ENCODE assay signal across 14 cellular contexts in genomic region chr9:126611188-126611587, GRCh38. TPM values are rescaled to one million over a fixed set of nuclear protein-coding genes. Genes with fewer than 3 reads are reported as not detected.
A peak's percentile ranks its signal among the peaks of the same experiment; 100 is the strongest.
DNase-seq lines count a peak whose midpoint lies in the region; ATAC-seq, FAIRE-seq and TF ChIP-seq lines count a peak whose summit lies in the region.
"Had no signal": no experiment of that assay in that cellular context is flagged by ENCODE, and none has a peak within 500 bp of the region (broad histone marks: within the 10 kb centered on the region; RNA-seq: fewer than 3 reads in every experiment).

No MANE protein-coding gene starts in this region.

- peaks cover 17% of the 10 kb centered on the region for H3K4me1 Mint-ChIP-seq in MCF 10A (ENCODE audit: insufficient read depth, unreplicated experiment)

- POLR2A ChIA-PET in MCF 10A (lab: Yijun Ruan, JAX): interaction anchor here (0.7 to 3.0 kb wide), 2 partner anchors 56 to 93 kb away, joined by 3 to 14 read pairs; no protein-coding TSS in a partner anchor
- POLR2A ChIA-PET in GM12878 (lab: Charles Lee): no interaction called here

- no peak overlapping the region for H3K9ac ChIP-seq in GM12878 (ENCODE audit: control insufficient read depth, insufficient read depth, low read length)
- H3K9ac ChIP-seq: BLaER1, GM23248 had no signal

- CTCF ChIA-PET in MCF 10A (lab: Yijun Ruan, JAX) (interaction anchor here (0.6 to 1.6 kb wide), 7 partner anchors 8 to 171 kb away, joined by 3 to 6 read pairs (median 3); no protein-coding TSS in a partner anchor), GM12878 (lab: Yijun Ruan, JAX) (no interaction called here)

- peaks cover 14% of the 10 kb centered on the region for H3K27me3 Mint-ChIP-seq in MCF 10A (ENCODE audit: insufficient read depth, unreplicated experiment)

- TF ChIP-seq CTCF in breast epithelium (IDR thresholded peaks at IDR 0.05) (no peak), MCF 10A (IDR thresholded peaks at IDR 0.05; ENCODE audit: unreplicated experiment) (no peak), GM12878 (IDR thresholded peaks at IDR 0.05 in 2 of 3, conservative IDR thresholded peaks at IDR 0.05 in 1 of 3; ENCODE audit: control insufficient read depth in 2 of 3, extremely low read depth in 1 of 3, insufficient read depth in 1 of 3, low read depth in 3 of 3, low read length in 3 of 3) (no peak), lower lobe of right lung (IDR thresholded peaks at IDR 0.05) (no peak), thoracic aorta (IDR thresholded peaks at IDR 0.05) (no peak)

- H2AFZ ChIP-seq in GM12878 (ENCODE audit: control insufficient read depth, low read depth, low read length): no peak overlapping the region

- no peaks in the 10 kb centered on the region for H3K9me3 ChIP-seq in breast epithelium
- H3K9me3 ChIP-seq in GM12878 (replicated peaks; ENCODE audit: control insufficient read depth, insufficient read depth, low read length): no peaks in the 10 kb centered on the region
- no peaks in the 10 kb centered on the region for H3K9me3 ChIP-seq in lower lobe of right lung
- H3K9me3 ChIP-seq in thoracic aorta: no peaks in the 10 kb centered on the region
- H3K9me3 ChIP-seq: BLaER1, esophagus squamous epithelium, thyroid gland had no signal

- no peaks in the 10 kb centered on the region for H3K36me3 ChIP-seq in breast epithelium
- H3K36me3 ChIP-seq in GM12878 (ENCODE audit: control insufficient read depth in 2 of 2, insufficient read depth in 2 of 2, low read length in 1 of 2): no peaks in the 10 kb centered on the region
- H3K36me3 ChIP-seq in lower lobe of right lung: no peaks in the 10 kb centered on the region
- H3K36me3 ChIP-seq in thoracic aorta: no peaks in the 10 kb centered on the region
- H3K36me3 ChIP-seq: BLaER1, esophagus squamous epithelium, thyroid gland had no signal

- H3K4me3 ChIP-seq in breast epithelium (peak overlapping the region in 2 of 3 donors; percentile 66 to 84), GM12878 (no peak overlapping the region), lower lobe of right lung (no peak overlapping the region), thoracic aorta (peak overlapping the region; percentile 4)
- H3K4me3 ChIP-seq: BLaER1, GM23248 had no signal

- DNase-seq in breast epithelium (ENCODE audit: low spot score in 2 of 2) (no peak), MCF 10A (ENCODE audit: unreplicated experiment) (no peak), GM12878 (ENCODE audit: low read depth, low spot score) (no peak), lower lobe of right lung (no peak), thoracic aorta (ENCODE audit: low spot score) (no peak), COR-L47 (lab: John Stamatoyannopoulos, UW) (no peak)
- DNase-seq: esophagus squamous epithelium had no signal

- BruUV-seq in MCF 10A (replicated peaks; lab: Mats Ljungman, UMichigan) (no TSS peak), GM12878 (replicated peaks; lab: Mats Ljungman, UMichigan) (no TSS peak)

- H3K27me3 ChIP-seq in breast epithelium (peaks cover 4 to 22% of the 10 kb centered on the region in 2 donors), GM12878 (replicated peaks in 1 of 2; ENCODE audit: control insufficient read depth in 2 of 2, insufficient read depth in 2 of 2, low read length in 1 of 2) (peaks cover 16 to 21% of the 10 kb centered on the region in 2 experiments), lower lobe of right lung (ENCODE audit: low read depth) (peaks cover 81% of the 10 kb centered on the region), thoracic aorta (replicated peaks; ENCODE audit: insufficient read depth) (peaks cover 10% of the 10 kb centered on the region)
- H3K27me3 ChIP-seq: thyroid gland had no signal

- H3K27ac ChIP-seq in breast epithelium (no peak overlapping the region), GM12878 (ENCODE audit: control insufficient read depth, insufficient read depth) (no peak overlapping the region), lower lobe of right lung (no peak overlapping the region), thoracic aorta (no peak overlapping the region)
- H3K27ac ChIP-seq: BLaER1, esophagus squamous epithelium, GM23248, thyroid gland had no signal

- TF ChIP-seq RAD21 in GM12878 (IDR thresholded peaks at IDR 0.05; ENCODE audit: insufficient read depth, low read depth, low read length): no peak

- no peak for FAIRE-seq in GM12878 (lab: Jason Lieb, UNC)

- H3K9me3 Mint-ChIP-seq in MCF 10A (ENCODE audit: unreplicated experiment): no peaks in the 10 kb centered on the region
- H3K9me3 Mint-ChIP-seq: activated T-cell treated with anti-CD3 and anti-CD28 coated beads, Interleukin-2, amount 50 U/mL, for 4 hours had no signal

- TF ChIP-seq POLR2A in breast epithelium (IDR thresholded peaks at IDR 0.05) (no peak), GM12878 (IDR thresholded peaks at IDR 0.05; ENCODE audit: low read depth, low read length) (no peak)

- H3K4me3 Mint-ChIP-seq in MCF 10A (ENCODE audit: unreplicated experiment): no peak overlapping the region

- 20% methylated on average over 18 of the region's 25 CpGs for WGBS in GM12878 (ENCODE audit: insufficient coverage, insufficient replicate concordance, low lambda C conversion rate, missing lambda C conversion rate)

- in situ Hi-C loops in GM12878 (cut with MboI): no loop called here

- H4K20me1 ChIP-seq in GM12878 (ENCODE audit: control insufficient read depth, insufficient read depth): no peaks in the 10 kb centered on the region; the same call in 1 of the 2 replicates

- H3K27ac Mint-ChIP-seq in MCF 10A (ENCODE audit: low read depth, unreplicated experiment): no peak overlapping the region

- intact Hi-C loops in breast epithelium (cut with DNase I; ENCODE audit: low total_unique reads): no loop called here
- intact Hi-C loops in MCF 10A (cut with micrococcal nuclease): loop anchor here (1.0 to 5.0 kb wide), 2 partner anchors 81 to 170 kb away; no protein-coding TSS in a partner anchor
- intact Hi-C loops in GM12878 (cut with micrococcal nuclease; ENCODE audit: unreplicated experiment): loop anchor here (2.0 to 5.0 kb wide), 2 partner anchors 80 to 171 kb away; no protein-coding TSS in a partner anchor
- intact Hi-C loops in lower lobe of right lung (cut with DNase I): no loop called here

- no peak for TF ChIP-seq EP300 in GM12878 (IDR thresholded peaks at IDR 0.05; ENCODE audit: borderline replicate concordance in 1 of 2, control insufficient read depth in 1 of 2, low read depth in 2 of 2, low read length in 2 of 2)

- H3K4me2 ChIP-seq in GM12878 (ENCODE audit: control insufficient read depth, insufficient read depth): no peak overlapping the region

- SMC1A ChIA-PET in GM12878 (lab: Charles Lee; ENCODE audit: uncharacterized antibody, unreplicated experiment): no interaction called here

- H3K79me2 ChIP-seq in GM12878 (ENCODE audit: control insufficient read depth, insufficient read depth, low read length): no peaks in the 10 kb centered on the region

- no peaks in the 10 kb centered on the region for H3K36me3 Mint-ChIP-seq in MCF 10A (ENCODE audit: insufficient read depth, unreplicated experiment)

- peaks cover 0 to 11% of the 10 kb centered on the region in 2 donors for H3K4me1 ChIP-seq in breast epithelium
- H3K4me1 ChIP-seq in GM12878 (ENCODE audit: control insufficient read depth, insufficient read depth, low read length): no peaks in the 10 kb centered on the region
- H3K4me1 ChIP-seq in lower lobe of right lung: peaks cover 37% of the 10 kb centered on the region
- peaks cover 14 to 49% of the 10 kb centered on the region in 2 donors for H3K4me1 ChIP-seq in thoracic aorta (ENCODE audit: control insufficient read depth in 1 of 2, low read depth in 2 of 2)

- ATAC-seq in GM12878 (peak; percentile 15; the same call in 2 of the 3 replicates), lower lobe of right lung (peak; percentile 2 to 5), thoracic aorta (ENCODE audit: insufficient number of reproducible peaks, low FRiP score, low read depth) (no peak), HG02759 (IDR thresholded peaks at IDR 0.05; ENCODE audit: unreplicated experiment) (no peak), HG03045 (IDR thresholded peaks at IDR 0.05; ENCODE audit: unreplicated experiment) (no peak)

- RAD21 ChIA-PET in GM12878 (lab: Charles Lee; ENCODE audit: unreplicated experiment): no interaction called here

TF ChIP-seq in GM12878, 131 proteins besides CTCF, POLR2A, EP300 and RAD21:
- TF ChIP-seq EZH2 (IDR thresholded peaks at IDR 0.05; ENCODE audit: borderline replicate concordance, control insufficient read depth, low read depth, low read length) (0 out of 2 replicates have a peak, but pooled peaks have one; percentile 70), SMARCA5 (IDR thresholded peaks at IDR 0.05) (no peak), BMI1 (IDR thresholded peaks at IDR 0.05; ENCODE audit: borderline replicate concordance) (no peak), TARDBP (IDR thresholded peaks at IDR 0.05; ENCODE audit: borderline replicate concordance) (no peak), ZNF24 (IDR thresholded peaks at IDR 0.05) (no peak)

RNA-seq across cellular contexts. Expression of gene LMX1B, which starts 2.5 kb away (rescaled TPM):
- total RNA-seq in breast epithelium (10 to 100 TPM in 1 of 3 donors, 1 to 10 TPM in 1, under 1 TPM in 1; 0.16 to 20.3 (median 9.2) TPM), MCF 10A (2022) (3.4 and 3.9 TPM in 2 replicates), GM12878 (2014; rRNA removed) (not detected in 2 replicates), GM12878 (2014; rRNA removed; fragmentation: Illumina TruSeq; extraction: Trizol) (not detected in 2 replicates), GM12878 (2021) (0.03 TPM in 1 of 2 replicates, not detected in the other), lower lobe of right lung (0.21 TPM), thoracic aorta (not detected)
- not detected in 2 replicates for total RNA-seq in GM12878 (2013; cell fraction: nucleolus; rRNA removed)
- not detected for polyA plus RNA-seq in GM12878 (2011; ENCODE audit: low read depth)
- polyA plus RNA-seq in GM12878 (2011; rRNA removed) (not detected in 2 replicates), GM12878 (2014; fragmentation: Illumina TruSeq; extraction: Trizol) (not detected in 2 replicates), GM12878 (2014; fragmentation: Nextera tagmentation; extraction: Ambion mirVana) (not detected), GM12878 (2014; rRNA removed) (not detected in 2 replicates), GM12878 (2016; fragmentation: Nextera tagmentation; extraction: Ambion mirVana) (not detected)
- not detected in 2 replicates for polyA plus RNA-seq in GM12878 (2011; cell fraction: cytosol; rRNA removed)
- not detected in 2 replicates for polyA plus RNA-seq in GM12878 (2011; cell fraction: nucleus; rRNA removed)
- not detected in 2 replicates for polyA plus RNA-seq in GM12878 (2012)
- polyA minus RNA-seq in GM12878 (2011; rRNA and poly(A)+ RNA removed): not detected in 2 replicates
- not detected in 2 replicates for polyA minus RNA-seq in GM12878 (2011; cell fraction: cytosol; rRNA and poly(A)+ RNA removed)
- polyA minus RNA-seq in GM12878 (2011; cell fraction: nucleus; rRNA and poly(A)+ RNA removed): not detected in 2 replicates
- total RNA-seq: activated T-cell treated with anti-CD3 and anti-CD28 coated beads, Interleukin-2, amount 50 U/mL, for 4 hours; GM23248; OCI-LY7 had no signal
- polyA plus RNA-seq: GM23248 had no signal

Comparison
In these comparisons a context has a peak if more than half of its experiments do, and no peak if none do; other contexts are left out.
1. intact Hi-C loops: an anchor here in MCF 10A (1.0 to 5.0 kb wide) and GM12878 (2.0 to 5.0 kb wide); none called in breast epithelium and lower lobe of right lung.
2. H3K4me3 ChIP-seq: peak in breast epithelium (2 of 3) and thoracic aorta (single experiment); none in GM12878 (single experiment) and lower lobe of right lung (single experiment).
3. ATAC-seq: peak in GM12878 (single experiment) and lower lobe of right lung (2 of 2); none in thoracic aorta (single experiment), HG02759 (single experiment) and HG03045 (single experiment).